ENCODE assay signal across 1 cellular context in the genomic region with DNA sequence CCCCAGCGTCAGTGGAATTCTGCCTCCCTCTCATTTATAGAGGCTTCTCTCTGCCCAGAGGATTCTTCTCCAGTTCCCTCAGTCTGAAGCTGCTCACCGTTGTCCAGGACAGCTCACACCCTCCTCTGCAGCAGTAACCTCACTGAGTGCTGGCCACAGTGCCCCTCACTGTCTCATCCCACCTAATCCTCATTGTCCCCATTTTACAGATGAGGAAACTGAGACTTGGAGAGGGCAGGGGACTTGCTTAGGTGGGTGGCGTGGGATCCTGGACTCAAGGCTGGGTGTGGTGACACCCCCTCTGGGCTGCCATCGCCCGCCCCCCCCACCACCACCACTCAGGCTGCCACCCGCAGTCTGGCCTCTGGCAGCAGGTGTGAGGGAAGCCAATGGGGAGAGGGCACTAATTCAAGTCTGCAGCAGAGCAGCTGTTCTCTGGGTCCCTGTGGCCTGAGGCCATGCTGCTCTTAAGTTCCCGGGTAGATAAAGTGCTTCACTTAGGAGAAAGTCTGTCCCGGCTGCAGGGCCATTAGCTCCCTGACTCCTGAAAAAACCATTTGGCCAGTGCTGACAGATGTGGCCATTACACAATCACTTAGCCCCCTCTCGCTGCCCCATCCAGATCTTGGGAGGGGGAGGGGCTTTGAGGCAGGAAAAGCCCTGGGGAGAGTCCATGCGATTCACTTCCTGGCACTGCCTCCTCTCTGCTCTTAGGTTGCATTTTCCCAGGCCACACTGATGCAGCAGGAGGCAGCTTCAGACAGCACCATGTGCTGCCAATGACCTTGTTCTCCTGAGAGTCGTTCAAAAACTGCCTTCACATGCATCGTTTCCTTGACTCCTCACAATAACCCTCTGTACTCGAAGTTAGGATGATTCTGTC.
TF ChIP-seq lines count a peak whose summit lies in the region.

No MANE protein-coding gene starts in this region.

TF ChIP-seq in GM23338, 12 proteins besides CTCF, POLR2A, EP300 and RAD21:
- TF ChIP-seq STAT1 (IDR thresholded peaks at IDR 0.05; ENCODE audit: unreplicated experiment) (no peak), CREB1 (CRISPR knock-in tag; IDR thresholded peaks at IDR 0.05; ENCODE audit: low read depth) (no peak), JUNB (IDR thresholded peaks at IDR 0.05; ENCODE audit: unreplicated experiment) (no peak), REST (IDR thresholded peaks at IDR 0.05; ENCODE audit: unreplicated experiment) (no peak), EZH2 (IDR thresholded peaks at IDR 0.05; ENCODE audit: low read depth, unreplicated experiment) (no peak), POLR2AphosphoS5 (IDR thresholded peaks at IDR 0.05; ENCODE audit: low read depth) (no peak), EZH2phosphoT487 (IDR thresholded peaks at IDR 0.05; ENCODE audit: unreplicated experiment) (no peak), ZNF331 (CRISPR knock-in tag; IDR thresholded peaks at IDR 0.05; ENCODE audit: low read depth) (no peak), ETS1 (IDR thresholded peaks at IDR 0.05) (no peak), ZNF114 (CRISPR knock-in tag; IDR thresholded peaks at IDR 0.05) (no peak), ZNF462 (CRISPR knock-in tag; IDR thresholded peaks at IDR 0.05) (no peak), NANOG (IDR thresholded peaks at IDR 0.05; ENCODE audit: borderline replicate concordance) (no peak)
TF ChIP-seq in GM23338: peak in this region for 0.
